ENCODE assay signal across 14 cellular contexts in genomic region chr11:111439905-111440304, GRCh38.
"Had no signal": no experiment of that assay in that cellular context is flagged by ENCODE, and none has a peak within 500 bp of the region (broad histone marks: within the 10 kb centered on the region; RNA-seq: fewer than 3 reads in every experiment).

No MANE protein-coding gene starts in this region.

- H3K36me3 ChIP-seq: esophagus muscularis mucosa, left lung, thoracic aorta had no signal

- H3K9me3 ChIP-seq: esophagus muscularis mucosa, left lung, thoracic aorta had no signal

- H3K4me3 ChIP-seq: esophagus muscularis mucosa, left lung, thoracic aorta had no signal

- DNase-seq: activated CD4-positive, alpha-beta T cell treated with anti-CD3 and anti-CD28 coated beads, Interleukin-2, amount 10 ng/mL, durations not matched to agents 7 days and 5 days; activated CD4-positive, CD25-positive, alpha-beta regulatory T cell; activated effector memory CD4-positive, alpha-beta T cell treated with anti-CD3 and anti-CD28 coated beads, Interleukin-2, amount 50 U/mL, for 16 hours; dermis blood vessel endothelial cell; endodermal cell; foreskin melanocyte; head of caudate nucleus; nephron progenitor cell; stimulated activated CD4-positive, alpha-beta T cell treated with anti-CD3 and anti-CD28 coated beads, Interleukin-2, amount 100 ng/mL, for 48 hours; stimulated activated naive CD8-positive, alpha-beta T cell treated with anti-CD3 and anti-CD28 coated beads, Interleukin-15, amount 100 ng/mL, for 72 hours; T-helper 17 cell had no signal

- H3K27ac ChIP-seq: esophagus muscularis mucosa, left lung, thoracic aorta had no signal

- ATAC-seq: left lung; stimulated activated naive CD8-positive, alpha-beta T cell treated with anti-CD3 and anti-CD28 coated beads, Interleukin-15, amount 100 ng/mL, for 72 hours; T-helper 17 cell had no signal

- H3K27me3 ChIP-seq: esophagus muscularis mucosa, left lung had no signal
